ENCODE assay signal across 8 cellular contexts in genomic region chr16:4271176-4272113, GRCh38. TPM values are rescaled to one million over a fixed set of nuclear protein-coding genes. Genes with fewer than 3 reads are reported as not detected.
DNase-seq lines count a peak whose midpoint lies in the region; ATAC-seq, FAIRE-seq and TF ChIP-seq lines count a peak whose summit lies in the region.

No MANE protein-coding gene starts in this region.

- H3K27ac ChIP-seq in pancreas (peak overlapping the region; percentile 81 to 91 (median 86)), thyroid gland (peak overlapping the region; percentile 79 to 97 (median 93))

- TF ChIP-seq POLR2A in NB4 (IDR thresholded peaks at IDR 0.05; ENCODE audit: extremely low read depth, insufficient read length) (peak; percentile 75), thyroid gland (IDR thresholded peaks at IDR 0.05) (peak in 1 of 2 donors; percentile 80)

- WGBS in pancreas, 2 donors: 0% methylated on average over 65 to 72 of the region's 72 CpGs
- WGBS in thyroid gland, 2 donors: 1 to 2% methylated on average over 13 to 33 of the region's 72 CpGs

- TF ChIP-seq CTCF in HFF-Myc (IDR thresholded peaks at IDR 0.05; ENCODE audit: low read depth, low read length, missing control alignments) (no peak), NB4 (IDR thresholded peaks at IDR 0.05; ENCODE audit: low read depth, low read length) (no peak), pancreas (IDR thresholded peaks at IDR 0.05) (no peak), thyroid gland (IDR thresholded peaks at IDR 0.05) (no peak)

- no peaks in the 10 kb centered on the region for H3K36me3 Mint-ChIP-seq in activated naive CD8-positive, alpha-beta T cell

- FAIRE-seq in pancreas (lab: Jason Lieb, UNC): no peak

- H3K4me1 ChIP-seq in pancreas (peaks cover 6 to 15% (median 7%) of the 10 kb centered on the region in 3 donors), thyroid gland (peaks cover 4 to 7% of the 10 kb centered on the region in 2 donors)

- no peaks in the 10 kb centered on the region for H3K9me3 Mint-ChIP-seq in activated naive CD8-positive, alpha-beta T cell (ENCODE audit: low read depth)

- H3K27me3 ChIP-seq in pancreas: no peaks in the 10 kb centered on the region
- no peaks in the 10 kb centered on the region for H3K27me3 ChIP-seq in thyroid gland

- no peaks in the 10 kb centered on the region for H3K36me3 ChIP-seq in pancreas
- no peaks in the 10 kb centered on the region for H3K36me3 ChIP-seq in thyroid gland

- H3K9me3 ChIP-seq in pancreas (no peaks in the 10 kb centered on the region), thyroid gland (no peaks in the 10 kb centered on the region)

- intact Hi-C loops in Right ventricle myocardium inferior (cut with DNase I): loop anchor here (2.0 kb wide), 1 partner anchor 35 kb away; no protein-coding TSS in a partner anchor
- intact Hi-C loops in pancreas (cut with DNase I): no loop called here
- intact Hi-C loops in thyroid gland (cut with DNase I): no loop called here

- ATAC-seq in SK-N-SH treated with all-trans-retinoic acid at 6 μM for 48 hours: peak; percentile 90
- peak; percentile 87 for ATAC-seq in Right ventricle myocardium inferior
- ATAC-seq in pancreas: peak; percentile 79 to 91 (median 84)

- H3K4me1 Mint-ChIP-seq in activated naive CD8-positive, alpha-beta T cell (ENCODE audit: low read depth): peaks cover 11% of the 10 kb centered on the region

- peak overlapping the region; percentile 88 for H3K4me3 Mint-ChIP-seq in activated naive CD8-positive, alpha-beta T cell

- DNase-seq in GDM1 (lab: John Stamatoyannopoulos, UW) (peak; percentile 83), HFF-Myc (ENCODE audit: extremely low read depth, low read depth) (no peak), NB4 (ENCODE audit: low read depth) (peak; percentile 97), Right ventricle myocardium inferior (ENCODE audit: missing footprints) (peak; percentile 98), pancreas (peak; percentile 91 to 98 (median 93)), thyroid gland (peak; percentile 92 to 94)

- H3K27ac Mint-ChIP-seq in activated naive CD8-positive, alpha-beta T cell: peak overlapping the region; percentile 94

- no peaks in the 10 kb centered on the region for H3K27me3 Mint-ChIP-seq in activated naive CD8-positive, alpha-beta T cell

- H3K4me3 ChIP-seq in HFF-Myc (replicated peaks; ENCODE audit: low read depth, low read length) (peak overlapping the region; percentile 90), NB4 (ENCODE audit: low read depth, low read length) (peak overlapping the region; percentile 86), pancreas (peak overlapping the region; percentile 60 to 91 (median 70)), thyroid gland (replicated peaks in 1 of 3) (peak overlapping the region; percentile 69 to 91 (median 91))

TF ChIP-seq in SK-N-SH treated with all-trans-retinoic acid at 6 μM for 48 hours, 23 proteins besides CTCF, POLR2A, EP300 and RAD21:
- TF ChIP-seq PATZ1 (CRISPR knock-in tag; IDR thresholded peaks at IDR 0.05; ENCODE audit: borderline replicate concordance) (no peak), CSRNP3 (CRISPR knock-in tag; IDR thresholded peaks at IDR 0.05) (no peak), PPARA (CRISPR knock-in tag; IDR thresholded peaks at IDR 0.05; ENCODE audit: borderline replicate concordance) (no peak), ARNTL (CRISPR knock-in tag; IDR thresholded peaks at IDR 0.05; ENCODE audit: borderline replicate concordance, low read depth) (peak; percentile 65; the same call in 1 of the 2 replicates), TCF4 (CRISPR knock-in tag; IDR thresholded peaks at IDR 0.05; ENCODE audit: borderline replicate concordance) (no peak; the same call in 1 of the 2 replicates), ESRRG (CRISPR knock-in tag; IDR thresholded peaks at IDR 0.05) (no peak), ZFP3 (CRISPR knock-in tag; IDR thresholded peaks at IDR 0.05) (no peak), SNAI2 (CRISPR knock-in tag; IDR thresholded peaks at IDR 0.05) (no peak)
- TF ChIP-seq, protein P1, sequence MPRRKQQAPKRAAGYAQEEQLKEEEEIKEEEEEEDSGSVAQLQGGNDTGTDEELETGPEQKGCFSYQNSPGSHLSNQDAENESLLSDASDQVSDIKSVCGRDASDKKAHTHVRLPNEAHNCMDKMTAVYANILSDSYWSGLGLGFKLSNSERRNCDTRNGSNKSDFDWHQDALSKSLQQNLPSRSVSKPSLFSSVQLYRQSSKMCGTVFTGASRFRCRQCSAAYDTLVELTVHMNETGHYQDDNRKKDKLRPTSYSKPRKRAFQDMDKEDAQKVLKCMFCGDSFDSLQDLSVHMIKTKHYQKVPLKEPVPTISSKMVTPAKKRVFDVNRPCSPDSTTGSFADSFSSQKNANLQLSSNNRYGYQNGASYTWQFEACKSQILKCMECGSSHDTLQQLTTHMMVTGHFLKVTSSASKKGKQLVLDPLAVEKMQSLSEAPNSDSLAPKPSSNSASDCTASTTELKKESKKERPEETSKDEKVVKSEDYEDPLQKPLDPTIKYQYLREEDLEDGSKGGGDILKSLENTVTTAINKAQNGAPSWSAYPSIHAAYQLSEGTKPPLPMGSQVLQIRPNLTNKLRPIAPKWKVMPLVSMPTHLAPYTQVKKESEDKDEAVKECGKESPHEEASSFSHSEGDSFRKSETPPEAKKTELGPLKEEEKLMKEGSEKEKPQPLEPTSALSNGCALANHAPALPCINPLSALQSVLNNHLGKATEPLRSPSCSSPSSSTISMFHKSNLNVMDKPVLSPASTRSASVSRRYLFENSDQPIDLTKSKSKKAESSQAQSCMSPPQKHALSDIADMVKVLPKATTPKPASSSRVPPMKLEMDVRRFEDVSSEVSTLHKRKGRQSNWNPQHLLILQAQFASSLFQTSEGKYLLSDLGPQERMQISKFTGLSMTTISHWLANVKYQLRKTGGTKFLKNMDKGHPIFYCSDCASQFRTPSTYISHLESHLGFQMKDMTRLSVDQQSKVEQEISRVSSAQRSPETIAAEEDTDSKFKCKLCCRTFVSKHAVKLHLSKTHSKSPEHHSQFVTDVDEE (CRISPR knock-in tag; IDR thresholded peaks at IDR 0.05): peak; percentile 42; the same call in 1 of the 2 replicates

RNA-seq across cellular contexts. Expression of gene TFAP4, which starts 1.4 kb away (rescaled TPM):
- total RNA-seq in Right ventricle myocardium inferior: 4.4 TPM
- 10 to 100 TPM in 4 of 6 donors, 1 to 10 TPM in 2; 8.6 to 17.9 (median 12.9) TPM for total RNA-seq in pancreas
- polyA plus RNA-seq in pancreas: 10 to 100 TPM in 1 of 2 donors, 1 to 10 TPM in 1; 6.1 to 10.7 TPM
- 1 to 10 TPM; 3.8 to 6.3 (median 5.4) TPM for total RNA-seq in thyroid gland

RNA-seq across cellular contexts. Expression of gene SRL, which starts 29.6 kb away (rescaled TPM):
- total RNA-seq in Right ventricle myocardium inferior (419 TPM), pancreas (under 1 TPM; 0.12 to 0.24 (median 0.19) TPM), thyroid gland (1 to 10 TPM in 1 of 4 donors, under 1 TPM in 3; 0.67 to 1.1 (median 0.84) TPM)
- under 1 TPM; 0.40 to 0.42 TPM for polyA plus RNA-seq in pancreas

RNA-seq across cellular contexts. Expression of gene GLIS2, which starts 44.4 kb away (rescaled TPM):
- total RNA-seq in Right ventricle myocardium inferior: 16.0 TPM
- 10 to 100 TPM in 4 of 6 donors, 1 to 10 TPM in 2; 5.5 to 14.9 (median 10.9) TPM for total RNA-seq in pancreas
- 10 to 100 TPM in 1 of 2 donors, 1 to 10 TPM in 1; 7.3 to 15.1 TPM for polyA plus RNA-seq in pancreas
- total RNA-seq in thyroid gland: 1 to 10 TPM; 5.5 to 7.6 (median 6.7) TPM

Comparison
In these comparisons a context has a peak if more than half of its experiments do, and no peak if none do; other contexts are left out.
1. RNA of gene SRL, which starts 29.6 kb away (total RNA-seq): 419 TPM in Right ventricle myocardium inferior (single experiment); 0.67 to 1.1 TPM in thyroid gland and 0.12 to 0.24 TPM in pancreas; every median in the first group is over 100 times any median in the second.
2. Peak in every context shown above with its lines, with median percentiles within 50 percentile points of each other: H3K4me3 ChIP-seq and ATAC-seq.